ENCODE assay signal across 15 cellular contexts in the genomic region with DNA sequence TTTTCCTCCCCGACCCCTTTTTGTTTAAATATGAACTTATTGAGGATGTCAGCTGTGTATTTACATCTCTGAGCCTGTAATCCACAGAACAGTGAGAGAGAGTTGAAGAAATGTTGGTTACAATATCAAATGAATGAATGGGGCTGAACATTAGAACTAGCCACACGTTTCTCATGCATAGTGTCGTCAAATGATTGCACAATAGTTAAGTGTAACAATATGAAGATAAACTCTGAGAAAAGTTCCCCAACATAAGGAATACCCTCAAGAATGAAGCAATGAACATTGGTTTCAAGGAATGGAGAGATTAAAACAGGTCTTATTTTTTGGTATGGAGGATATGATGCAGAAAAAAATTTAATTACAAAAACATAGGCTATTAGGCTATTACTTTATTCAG.
"Had no signal": no experiment of that assay in that cellular context is flagged by ENCODE, and none has a peak within 500 bp of the region (broad histone marks: within the 10 kb centered on the region; RNA-seq: fewer than 3 reads in every experiment).

No MANE protein-coding gene starts in this region.

- H3K27ac ChIP-seq: coronary artery, psoas muscle, sigmoid colon, suprapubic skin, upper lobe of right lung had no signal

- H3K4me1 ChIP-seq: psoas muscle had no signal

- H3K4me1 Mint-ChIP-seq: activated CD8-positive, alpha-beta memory T cell treated with anti-CD3 and anti-CD28 coated beads, Interleukin-2, amount 10 ng/mL, durations not matched to agents 7 days and 5 days; immature natural killer cell; naive thymus-derived CD4-positive, alpha-beta T cell had no signal

- H3K36me3 Mint-ChIP-seq: activated CD8-positive, alpha-beta memory T cell treated with anti-CD3 and anti-CD28 coated beads, Interleukin-2, amount 10 ng/mL, durations not matched to agents 7 days and 5 days; immature natural killer cell had no signal

- H3K36me3 ChIP-seq: sigmoid colon, suprapubic skin, upper lobe of right lung had no signal

- H3K4me3 ChIP-seq: coronary artery, lung, psoas muscle, sigmoid colon, suprapubic skin, upper lobe of right lung had no signal

- H3K4me3 Mint-ChIP-seq: activated CD8-positive, alpha-beta memory T cell treated with anti-CD3 and anti-CD28 coated beads, Interleukin-2, amount 10 ng/mL, durations not matched to agents 7 days and 5 days; immature natural killer cell; naive thymus-derived CD4-positive, alpha-beta T cell had no signal

- H3K27ac Mint-ChIP-seq: activated CD8-positive, alpha-beta memory T cell treated with anti-CD3 and anti-CD28 coated beads, Interleukin-2, amount 10 ng/mL, durations not matched to agents 7 days and 5 days; immature natural killer cell; naive thymus-derived CD4-positive, alpha-beta T cell had no signal

- H3K9me3 ChIP-seq: psoas muscle, sigmoid colon, suprapubic skin, upper lobe of right lung had no signal

- H3K9me3 Mint-ChIP-seq: immature natural killer cell; naive thymus-derived CD4-positive, alpha-beta T cell had no signal

- ATAC-seq: activated CD8-positive, alpha-beta memory T cell treated with anti-CD3 and anti-CD28 coated beads, Interleukin-2, amount 10 ng/mL, durations not matched to agents 7 days and 5 days; naive thymus-derived CD4-positive, alpha-beta T cell; stimulated activated naive CD8-positive, alpha-beta T cell treated with anti-CD3 and anti-CD28 coated beads, Interleukin-15, Interleukin-2, amounts not matched to agents 100 U/mL and 50 U/mL, for 24 hours had no signal

- DNase-seq: activated CD4-positive, CD25-positive, alpha-beta regulatory T cell treated with anti-CD3 and anti-CD28 coated beads, Interleukin-2, amount 50 U/mL, for 72 hours; activated CD8-positive, alpha-beta memory T cell treated with anti-CD3 and anti-CD28 coated beads, Interleukin-2, amount 10 ng/mL, durations not matched to agents 7 days and 5 days; effector CD4-positive, alpha-beta T cell; immature natural killer cell; left cardiac atrium; naive thymus-derived CD4-positive, alpha-beta T cell; sigmoid colon; stimulated activated CD4-positive, alpha-beta T cell treated with anti-CD3 and anti-CD28 coated beads, Interleukin-4, amount 100 ng/mL, for 1 hour; stimulated activated CD8-positive, alpha-beta memory T cell treated with anti-CD3 and anti-CD28 coated beads, Interleukin-4, amount 100 ng/mL, for 48 hours; stimulated activated naive CD8-positive, alpha-beta T cell treated with anti-CD3 and anti-CD28 coated beads, Interleukin-15, Interleukin-2, amounts not matched to agents 100 U/mL and 50 U/mL, for 24 hours; upper lobe of right lung had no signal

- H3K27me3 ChIP-seq: sigmoid colon, suprapubic skin, upper lobe of right lung had no signal
